ENCODE assay signal across 8 cellular contexts in genomic region chr3:37862219-37862711, GRCh38. TPM values are rescaled to one million over a fixed set of nuclear protein-coding genes. Genes with fewer than 3 reads are reported as not detected.
DNase-seq lines count a peak whose midpoint lies in the region; ATAC-seq and TF ChIP-seq lines count a peak whose summit lies in the region.

No MANE protein-coding gene starts in this region.

- no peaks in the 10 kb centered on the region for H3K9me3 ChIP-seq in neutrophil
- no peaks in the 10 kb centered on the region for H3K9me3 ChIP-seq in vagina

- no peaks in the 10 kb centered on the region for H3K36me3 Mint-ChIP-seq in IgD-negative memory B cell

- peak overlapping the region; percentile 34 to 81 (median 64) for H3K4me3 Mint-ChIP-seq in IgD-negative memory B cell

- peaks cover 0 to 2% (median 0%) of the 10 kb centered on the region in 3 donors for H3K9me3 Mint-ChIP-seq in IgD-negative memory B cell

- H3K27ac Mint-ChIP-seq in IgD-negative memory B cell, result peak overlapping the region in 2 of 3 donors; percentile 1 to 11

- no peak for TF ChIP-seq POLR2A in vagina (IDR thresholded peaks at IDR 0.05)

- intact Hi-C loops in vagina (cut with DNase I), result no loop called here

- H3K4me1 ChIP-seq in neutrophil (ENCODE audit: control insufficient read depth in 1 of 2, insufficient read depth in 1 of 2, low read depth in 1 of 2, low read length in 1 of 2) (peaks cover 29 to 36% of the 10 kb centered on the region in 2 experiments), vagina (peaks cover 55% of the 10 kb centered on the region)

- TF ChIP-seq CTCF in foreskin fibroblast (IDR thresholded peaks at IDR 0.05; ENCODE audit: low read depth, low read length), result no peak
- TF ChIP-seq CTCF in neutrophil (IDR thresholded peaks at IDR 0.05), result no peak
- TF ChIP-seq CTCF in vagina (IDR thresholded peaks at IDR 0.05), result no peak

- DNase-seq in Ammon's horn (ENCODE audit: low spot score) (peak; percentile 62), foreskin fibroblast (peak; percentile 46 to 81), vagina (ENCODE audit: extremely low spot score in 2 of 2) (no peak), NCI-H2196 treated with DMSO at 0.1 percent for 48 hours (lab: John Stamatoyannopoulos, UW; ENCODE audit: unreplicated experiment) (no peak)
- peak; percentile 62 to 71 for DNase-seq in activated T-cell treated with anti-CD3 and anti-CD28 coated beads, Interleukin-2, amount 50 U/mL, for 48 hours

- H3K4me3 ChIP-seq in foreskin fibroblast (ENCODE audit: low read depth in 1 of 2, low read length in 2 of 2), result peak overlapping the region; percentile 81 to 98
- H3K4me3 ChIP-seq in neutrophil (ENCODE audit: low read depth in 1 of 2, low read length in 1 of 2), result peak overlapping the region; percentile 52 to 65
- H3K4me3 ChIP-seq in vagina, result peak overlapping the region; percentile 80 to 86

- H3K36me3 ChIP-seq in neutrophil (no peaks in the 10 kb centered on the region), vagina (no peaks in the 10 kb centered on the region)

- no peaks in the 10 kb centered on the region for H3K27me3 ChIP-seq in neutrophil
- no peaks in the 10 kb centered on the region for H3K27me3 ChIP-seq in vagina

- no peak for ATAC-seq in GM21515 (IDR thresholded peaks at IDR 0.05; ENCODE audit: unreplicated experiment)

- peaks cover 33% of the 10 kb centered on the region for H3K27me3 Mint-ChIP-seq in IgD-negative memory B cell

- H3K27ac ChIP-seq in neutrophil (peak overlapping the region; percentile 55), vagina (peak overlapping the region; percentile 83)

- peaks cover 5 to 9% (median 6%) of the 10 kb centered on the region in 3 donors for H3K4me1 Mint-ChIP-seq in IgD-negative memory B cell

RNA-seq across cellular contexts. Expression of gene CTDSPL, which starts 0.6 kb away (rescaled TPM):
- polyA plus RNA-seq in IgD-negative memory B cell, result not detected
- total RNA-seq in vagina, result 28.0 TPM

Comparison
In these comparisons a context has a peak if more than half of its experiments do, and no peak if none do; other contexts are left out.
1. DNase-seq: peak in Ammon's horn (single experiment), activated T-cell treated with anti-CD3 and anti-CD28 coated beads, Interleukin-2, amount 50 U/mL, for 48 hours (2 of 2) and foreskin fibroblast (2 of 2); none in vagina (0 of 2) and NCI-H2196 treated with DMSO at 0.1 percent for 48 hours (single experiment).
2. Peak in every context shown above with its lines, with median percentiles within 50 percentile points of each other: H3K4me3 ChIP-seq.